Comparison of ENCODE assay signal across 1 cellular context in genomic region chr12:49264873-49265792, GRCh38.
TF ChIP-seq lines count a peak whose summit lies in the region.

Gene TUBA1C (plus strand): TSS chr12:49265082. CDS start chr12:49265182, 100 bp downstream.

TF ChIP-seq in K562, 482 proteins besides CTCF, POLR2A, EP300 and RAD21 (continued from another document and continues in another):
- TF ChIP-seq ARID3A (IDR thresholded peaks at IDR 0.05; ENCODE audit: borderline replicate concordance, low read depth, low read length) (no peak), KLF13 (tag; IDR thresholded peaks at IDR 0.05; ENCODE audit: borderline replicate concordance, low read depth) (peak; percentile 78), PCBP1 (IDR thresholded peaks at IDR 0.05; ENCODE audit: low read depth, low read length, poor library complexity, severe bottlenecking) (peak; percentile 100), ZNF445 (CRISPR knock-in tag; IDR thresholded peaks at IDR 0.05; ENCODE audit: low read depth) (no peak), CCNT2 (IDR thresholded peaks at IDR 0.05; ENCODE audit: borderline replicate concordance, extremely low read depth, insufficient read length, low read depth, low read length) (peak; percentile 62), CXXC5 (CRISPR knock-in tag; IDR thresholded peaks at IDR 0.05) (peak; percentile 93), C11orf30 (IDR thresholded peaks at IDR 0.05; ENCODE audit: low read depth) (peak; percentile 88), PHF8 (IDR thresholded peaks at IDR 0.05; ENCODE audit: borderline replicate concordance, low read length) (peak; percentile 89), CHAMP1 (IDR thresholded peaks at IDR 0.05) (no peak), SMAD4 (CRISPR knock-in tag; conservative IDR thresholded peaks at IDR 0.05) (no peak), SAFB2 (IDR thresholded peaks at IDR 0.05; ENCODE audit: borderline replicate concordance, low read depth, low read length, severe bottlenecking) (no peak), CSDE1 (IDR thresholded peaks at IDR 0.05) (peak in 1 of 2 experiments; percentile 74; a peak in 2 of 4 replicates), NR1H2 (CRISPR knock-in tag; IDR thresholded peaks at IDR 0.05) (peak; percentile 92; the same call in 1 of the 2 replicates), SMARCA4 (IDR thresholded peaks at IDR 0.05) (peak; percentile 59), YY1 (IDR thresholded peaks at IDR 0.05; ENCODE audit: borderline replicate concordance in 1 of 3, control insufficient read depth in 1 of 3, extremely low read depth in 1 of 3, insufficient read depth in 3 of 3, insufficient read length in 1 of 3, insufficient replicate concordance in 2 of 3, low read depth in 1 of 3, low read length in 2 of 3) (peak in 2 of 3 experiments; percentile 20 to 75), ZNF347 (CRISPR knock-in tag; IDR thresholded peaks at IDR 0.05; ENCODE audit: low read depth) (no peak), POLR2H (tag; IDR thresholded peaks at IDR 0.05; ENCODE audit: low read depth) (peak; percentile 98), NR2C1 (IDR thresholded peaks at IDR 0.05) (0 out of 2 replicates have a peak, but pooled peaks have one; percentile 3), NR2C1 (tag; IDR thresholded peaks at IDR 0.05) (no peak), NCOA6 (IDR thresholded peaks at IDR 0.05) (no peak; the same call in 1 of the 2 replicates), MYBL2 (IDR thresholded peaks at IDR 0.05; ENCODE audit: low read depth) (no peak; the same call in 1 of the 2 replicates), MYBL2 (CRISPR knock-in tag; IDR thresholded peaks at IDR 0.05; ENCODE audit: borderline replicate concordance) (no peak; the same call in 1 of the 2 replicates), ZNF217 (CRISPR knock-in tag; IDR thresholded peaks at IDR 0.05) (no peak), JUND (IDR thresholded peaks at IDR 0.05; ENCODE audit: borderline replicate concordance, low read depth, low read length) (peak; percentile 93), JUND (tag; IDR thresholded peaks at IDR 0.05; ENCODE audit: borderline replicate concordance, low read depth, low read length) (peak; percentile 84; the same call in 1 of the 3 replicates), ZBTB33 (CRISPR knock-in tag; IDR thresholded peaks at IDR 0.05) (no peak; the same call in 1 of the 2 replicates), ZNF263 (CRISPR knock-in tag; IDR thresholded peaks at IDR 0.05; ENCODE audit: borderline replicate concordance) (peak; percentile 93), ZC3H11A (IDR thresholded peaks at IDR 0.05; ENCODE audit: low read depth, low read length) (no peak), HMBOX1 (IDR thresholded peaks at IDR 0.05) (no peak), PRMT5 (CRISPR knock-in tag; IDR thresholded peaks at IDR 0.05) (no peak), KDM1A (IDR thresholded peaks at IDR 0.05) (no peak), ZKSCAN1 (IDR thresholded peaks at IDR 0.05; ENCODE audit: low read depth, low read length) (no peak)
- TF ChIP-seq, protein P1, sequence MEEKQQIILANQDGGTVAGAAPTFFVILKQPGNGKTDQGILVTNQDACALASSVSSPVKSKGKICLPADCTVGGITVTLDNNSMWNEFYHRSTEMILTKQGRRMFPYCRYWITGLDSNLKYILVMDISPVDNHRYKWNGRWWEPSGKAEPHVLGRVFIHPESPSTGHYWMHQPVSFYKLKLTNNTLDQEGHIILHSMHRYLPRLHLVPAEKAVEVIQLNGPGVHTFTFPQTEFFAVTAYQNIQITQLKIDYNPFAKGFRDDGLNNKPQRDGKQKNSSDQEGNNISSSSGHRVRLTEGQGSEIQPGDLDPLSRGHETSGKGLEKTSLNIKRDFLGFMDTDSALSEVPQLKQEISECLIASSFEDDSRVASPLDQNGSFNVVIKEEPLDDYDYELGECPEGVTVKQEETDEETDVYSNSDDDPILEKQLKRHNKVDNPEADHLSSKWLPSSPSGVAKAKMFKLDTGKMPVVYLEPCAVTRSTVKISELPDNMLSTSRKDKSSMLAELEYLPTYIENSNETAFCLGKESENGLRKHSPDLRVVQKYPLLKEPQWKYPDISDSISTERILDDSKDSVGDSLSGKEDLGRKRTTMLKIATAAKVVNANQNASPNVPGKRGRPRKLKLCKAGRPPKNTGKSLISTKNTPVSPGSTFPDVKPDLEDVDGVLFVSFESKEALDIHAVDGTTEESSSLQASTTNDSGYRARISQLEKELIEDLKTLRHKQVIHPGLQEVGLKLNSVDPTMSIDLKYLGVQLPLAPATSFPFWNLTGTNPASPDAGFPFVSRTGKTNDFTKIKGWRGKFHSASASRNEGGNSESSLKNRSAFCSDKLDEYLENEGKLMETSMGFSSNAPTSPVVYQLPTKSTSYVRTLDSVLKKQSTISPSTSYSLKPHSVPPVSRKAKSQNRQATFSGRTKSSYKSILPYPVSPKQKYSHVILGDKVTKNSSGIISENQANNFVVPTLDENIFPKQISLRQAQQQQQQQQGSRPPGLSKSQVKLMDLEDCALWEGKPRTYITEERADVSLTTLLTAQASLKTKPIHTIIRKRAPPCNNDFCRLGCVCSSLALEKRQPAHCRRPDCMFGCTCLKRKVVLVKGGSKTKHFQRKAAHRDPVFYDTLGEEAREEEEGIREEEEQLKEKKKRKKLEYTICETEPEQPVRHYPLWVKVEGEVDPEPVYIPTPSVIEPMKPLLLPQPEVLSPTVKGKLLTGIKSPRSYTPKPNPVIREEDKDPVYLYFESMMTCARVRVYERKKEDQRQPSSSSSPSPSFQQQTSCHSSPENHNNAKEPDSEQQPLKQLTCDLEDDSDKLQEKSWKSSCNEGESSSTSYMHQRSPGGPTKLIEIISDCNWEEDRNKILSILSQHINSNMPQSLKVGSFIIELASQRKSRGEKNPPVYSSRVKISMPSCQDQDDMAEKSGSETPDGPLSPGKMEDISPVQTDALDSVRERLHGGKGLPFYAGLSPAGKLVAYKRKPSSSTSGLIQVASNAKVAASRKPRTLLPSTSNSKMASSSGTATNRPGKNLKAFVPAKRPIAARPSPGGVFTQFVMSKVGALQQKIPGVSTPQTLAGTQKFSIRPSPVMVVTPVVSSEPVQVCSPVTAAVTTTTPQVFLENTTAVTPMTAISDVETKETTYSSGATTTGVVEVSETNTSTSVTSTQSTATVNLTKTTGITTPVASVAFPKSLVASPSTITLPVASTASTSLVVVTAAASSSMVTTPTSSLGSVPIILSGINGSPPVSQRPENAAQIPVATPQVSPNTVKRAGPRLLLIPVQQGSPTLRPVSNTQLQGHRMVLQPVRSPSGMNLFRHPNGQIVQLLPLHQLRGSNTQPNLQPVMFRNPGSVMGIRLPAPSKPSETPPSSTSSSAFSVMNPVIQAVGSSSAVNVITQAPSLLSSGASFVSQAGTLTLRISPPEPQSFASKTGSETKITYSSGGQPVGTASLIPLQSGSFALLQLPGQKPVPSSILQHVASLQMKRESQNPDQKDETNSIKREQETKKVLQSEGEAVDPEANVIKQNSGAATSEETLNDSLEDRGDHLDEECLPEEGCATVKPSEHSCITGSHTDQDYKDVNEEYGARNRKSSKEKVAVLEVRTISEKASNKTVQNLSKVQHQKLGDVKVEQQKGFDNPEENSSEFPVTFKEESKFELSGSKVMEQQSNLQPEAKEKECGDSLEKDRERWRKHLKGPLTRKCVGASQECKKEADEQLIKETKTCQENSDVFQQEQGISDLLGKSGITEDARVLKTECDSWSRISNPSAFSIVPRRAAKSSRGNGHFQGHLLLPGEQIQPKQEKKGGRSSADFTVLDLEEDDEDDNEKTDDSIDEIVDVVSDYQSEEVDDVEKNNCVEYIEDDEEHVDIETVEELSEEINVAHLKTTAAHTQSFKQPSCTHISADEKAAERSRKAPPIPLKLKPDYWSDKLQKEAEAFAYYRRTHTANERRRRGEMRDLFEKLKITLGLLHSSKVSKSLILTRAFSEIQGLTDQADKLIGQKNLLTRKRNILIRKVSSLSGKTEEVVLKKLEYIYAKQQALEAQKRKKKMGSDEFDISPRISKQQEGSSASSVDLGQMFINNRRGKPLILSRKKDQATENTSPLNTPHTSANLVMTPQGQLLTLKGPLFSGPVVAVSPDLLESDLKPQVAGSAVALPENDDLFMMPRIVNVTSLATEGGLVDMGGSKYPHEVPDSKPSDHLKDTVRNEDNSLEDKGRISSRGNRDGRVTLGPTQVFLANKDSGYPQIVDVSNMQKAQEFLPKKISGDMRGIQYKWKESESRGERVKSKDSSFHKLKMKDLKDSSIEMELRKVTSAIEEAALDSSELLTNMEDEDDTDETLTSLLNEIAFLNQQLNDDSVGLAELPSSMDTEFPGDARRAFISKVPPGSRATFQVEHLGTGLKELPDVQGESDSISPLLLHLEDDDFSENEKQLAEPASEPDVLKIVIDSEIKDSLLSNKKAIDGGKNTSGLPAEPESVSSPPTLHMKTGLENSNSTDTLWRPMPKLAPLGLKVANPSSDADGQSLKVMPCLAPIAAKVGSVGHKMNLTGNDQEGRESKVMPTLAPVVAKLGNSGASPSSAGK (IDR thresholded peaks at IDR 0.05): peak; percentile 67
- TF ChIP-seq, protein P2, sequence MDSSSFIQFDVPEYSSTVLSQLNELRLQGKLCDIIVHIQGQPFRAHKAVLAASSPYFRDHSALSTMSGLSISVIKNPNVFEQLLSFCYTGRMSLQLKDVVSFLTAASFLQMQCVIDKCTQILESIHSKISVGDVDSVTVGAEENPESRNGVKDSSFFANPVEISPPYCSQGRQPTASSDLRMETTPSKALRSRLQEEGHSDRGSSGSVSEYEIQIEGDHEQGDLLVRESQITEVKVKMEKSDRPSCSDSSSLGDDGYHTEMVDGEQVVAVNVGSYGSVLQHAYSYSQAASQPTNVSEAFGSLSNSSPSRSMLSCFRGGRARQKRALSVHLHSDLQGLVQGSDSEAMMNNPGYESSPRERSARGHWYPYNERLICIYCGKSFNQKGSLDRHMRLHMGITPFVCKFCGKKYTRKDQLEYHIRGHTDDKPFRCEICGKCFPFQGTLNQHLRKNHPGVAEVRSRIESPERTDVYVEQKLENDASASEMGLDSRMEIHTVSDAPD (CRISPR knock-in tag; IDR thresholded peaks at IDR 0.05): no peak
